Comparison of ENCODE assay signal across 35 cellular contexts in the genomic region with DNA sequence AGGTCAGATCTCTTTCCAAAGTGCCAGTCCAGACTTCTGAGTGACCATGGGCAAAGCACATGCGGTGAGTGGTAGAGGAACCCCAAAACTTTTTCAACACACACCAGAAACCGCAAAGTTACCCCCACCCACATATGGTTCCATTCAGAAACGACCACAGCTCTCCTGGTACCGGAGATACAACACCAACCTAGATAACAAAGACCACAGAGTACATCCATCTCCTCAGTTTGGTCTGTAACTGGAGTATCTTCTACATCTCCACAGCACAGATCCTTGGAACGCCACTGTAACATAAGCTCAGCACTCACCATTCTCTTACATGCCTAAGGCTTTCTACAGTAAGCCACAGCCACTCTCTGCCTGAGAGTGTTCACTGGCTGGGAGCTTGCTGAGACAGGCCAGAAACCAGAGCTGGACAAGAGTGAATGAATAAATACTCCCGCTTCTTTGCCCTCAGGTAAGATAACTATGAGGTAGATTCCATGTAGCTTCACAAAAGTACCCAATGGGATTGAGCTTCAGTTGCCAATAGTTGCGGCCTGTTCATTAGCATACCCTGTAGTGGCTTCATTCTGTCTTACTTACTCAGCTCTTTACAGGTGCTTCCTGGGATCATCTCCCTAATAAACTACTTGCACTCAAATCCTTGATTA.
A peak's percentile ranks its signal among the peaks of the same experiment; 100 is the strongest.
DNase-seq lines count a peak whose midpoint lies in the region; ATAC-seq, FAIRE-seq and TF ChIP-seq lines count a peak whose summit lies in the region.
"Had no signal": no experiment of that assay in that cellular context is flagged by ENCODE, and none has a peak within 500 bp of the region (broad histone marks: within the 10 kb centered on the region; RNA-seq: fewer than 3 reads in every experiment).

No MANE protein-coding gene starts in this region.

- H2BK15ac ChIP-seq in H1 (ENCODE audit: low read length) = no peak overlapping the region

- FAIRE-seq in H1 (lab: Jason Lieb, UNC) = peak; percentile 79
- FAIRE-seq: islet of Langerhans had no signal

- TF ChIP-seq RAD21 in H1 (IDR thresholded peaks at IDR 0.05 in 1 of 2, conservative IDR thresholded peaks at IDR 0.05 in 1 of 2; ENCODE audit: low read depth in 2 of 2, low read length in 2 of 2) = no peak

- intact Hi-C loops in lower lobe of right lung (cut with DNase I) = no loop called here
- intact Hi-C loops in activated CD4-positive, alpha-beta T cell treated with anti-CD3 and anti-CD28 coated beads for 36 hours (cut with DNase I, micrococcal nuclease) = loop anchor here in 1 of 2 experiments (5.0 kb wide), 2 partner anchors 43 to 88 kb away; no protein-coding TSS in a partner anchor

- H2BK20ac ChIP-seq in H1 (ENCODE audit: low read length) = no peak overlapping the region

- no peak overlapping the region for H4K8ac ChIP-seq in H1 (ENCODE audit: extremely low read depth, insufficient read depth, low read length)

- H3K14ac ChIP-seq in H1 (ENCODE audit: insufficient read length) = no peak overlapping the region

- H3K79me2 ChIP-seq in GM23338 (replicated peaks; ENCODE audit: insufficient read depth) = no peaks in the 10 kb centered on the region
- no peaks in the 10 kb centered on the region; a peak in 1 of 4 replicates for H3K79me2 ChIP-seq in H1 (ENCODE audit: control insufficient read depth in 1 of 2, insufficient read depth in 2 of 2, low read length in 2 of 2)

- no peaks in the 10 kb centered on the region for H3K23me2 ChIP-seq in H1 (ENCODE audit: low read depth, low read length)

- peak; percentile 53 for ATAC-seq in GM23338
- peak; percentile 70 for ATAC-seq in RWPE2 (ENCODE audit: low read depth)
- no peak for ATAC-seq in lower lobe of right lung
- no peak for ATAC-seq in activated CD4-positive, alpha-beta T cell treated with anti-CD3 and anti-CD28 coated beads for 36 hours
- ATAC-seq: naive thymus-derived CD4-positive, alpha-beta T cell; SK-N-SH treated with all-trans-retinoic acid at 6 μM for 48 hours had no signal

- H3K36me3 ChIP-seq in GM23338 (ENCODE audit: insufficient read depth) (no peaks in the 10 kb centered on the region), RWPE2 (ENCODE audit: low read depth) (no peaks in the 10 kb centered on the region), H1 (ENCODE audit: control insufficient read depth in 2 of 4, insufficient read depth in 4 of 4, low read length in 3 of 4) (no peaks in the 10 kb centered on the region), lower lobe of right lung (no peaks in the 10 kb centered on the region)
- H3K36me3 ChIP-seq: colonic mucosa, MG63, thyroid gland, vagina, WERI-Rb-1 had no signal

- no peak overlapping the region for H4K5ac ChIP-seq in H1 (ENCODE audit: insufficient read length, low read depth, low read length)

- no peaks in the 10 kb centered on the region for H3K27me3 ChIP-seq in GM23338 (ENCODE audit: insufficient read depth)
- no peaks in the 10 kb centered on the region for H3K27me3 ChIP-seq in RWPE2 (ENCODE audit: insufficient read depth, poor library complexity, severe bottlenecking)
- H3K27me3 ChIP-seq in H1 (replicated peaks in 1 of 4; ENCODE audit: control insufficient read depth in 3 of 4, extremely low read depth in 1 of 4, insufficient read depth in 3 of 4, low read length in 3 of 4) = no peaks in the 10 kb centered on the region
- H3K27me3 ChIP-seq in lower lobe of right lung (ENCODE audit: low read depth) = no peaks in the 10 kb centered on the region
- H3K27me3 ChIP-seq: colonic mucosa, MG63, thyroid gland, vagina had no signal

- H3F3A ChIP-seq in GM23338 (replicated peaks; ENCODE audit: low read depth) = no peaks in the 10 kb centered on the region

- no peak overlapping the region for H3K56ac ChIP-seq in H1 (replicated peaks; ENCODE audit: insufficient read length, low read depth, low read length)

- no peak for TF ChIP-seq POLR2A in H1 (IDR thresholded peaks at IDR 0.05; ENCODE audit: control extremely low read depth in 1 of 2, low read depth in 2 of 2, low read length in 2 of 2)

- no peak overlapping the region; the same call in 1 of the 2 replicates for H2AK5ac ChIP-seq in H1 (ENCODE audit: low read depth, low read length)

- no peaks in the 10 kb centered on the region for H3K27me3 Mint-ChIP-seq in GM23338 (ENCODE audit: insufficient read depth, low read depth, poor library complexity)
- H3K27me3 Mint-ChIP-seq in activated CD4-positive, alpha-beta T cell treated with anti-CD3 and anti-CD28 coated beads for 36 hours = no peaks in the 10 kb centered on the region
- H3K27me3 Mint-ChIP-seq: activated CD4-positive, alpha-beta T cell treated with anti-CD3 and anti-CD28 coated beads, Interleukin-2, amount 10 ng/mL, durations not matched to agents 24 days and 14 days; activated naive CD8-positive, alpha-beta T cell; naive thymus-derived CD4-positive, alpha-beta T cell; progenitor cell of endocrine pancreas had no signal

- 87% methylated on average over 7 of the region's 7 CpGs; no CpG with 5 or more reads in 1 of the 2 experiments for WGBS in H1 (ENCODE audit: extremely low coverage in 1 of 2, insufficient coverage in 1 of 2, insufficient read length in 1 of 2, insufficient replicate concordance in 2 of 2, low coverage in 1 of 2, low lambda C conversion rate in 2 of 2, missing lambda C conversion rate in 1 of 2), 2 experiments

- no peak overlapping the region for H3K4me2 ChIP-seq in GM23338
- no peak overlapping the region for H3K4me2 ChIP-seq in H1 (ENCODE audit: insufficient read depth in 1 of 2, low read depth in 2 of 2, low read length in 2 of 2)
- H3K4me2 ChIP-seq: PC-9 had no signal

- DNase-seq in GM23338 (ENCODE audit: low spot score) (peak; percentile 29), RWPE2 (ENCODE audit: low spot score) (no peak), H1 (ENCODE audit: low read depth in 1 of 2, low spot score in 2 of 2) (no peak), myocyte (ENCODE audit: low read depth) (peak; percentile 27), lower lobe of right lung (no peak)
- no peak for DNase-seq in activated effector memory CD4-positive, alpha-beta T cell treated with anti-CD3 and anti-CD28 coated beads, Interleukin-2, amount 50 U/mL, for 16 hours
- DNase-seq in activated CD4-positive, alpha-beta T cell treated with anti-CD3 and anti-CD28 coated beads for 36 hours = no peak
- DNase-seq: activated CD4-positive, alpha-beta T cell treated with anti-CD3 and anti-CD28 coated beads, Interleukin-2, amount 10 ng/mL, durations not matched to agents 24 days and 14 days; aorta; C1 segment of cervical spinal cord; Calu3; colonic mucosa; DMS79 treated with DMSO at 0.1 percent for 48 hours; effector CD4-positive, alpha-beta T cell; glutamatergic neuron; HFFc6; KG1; MG63; naive thymus-derived CD4-positive, alpha-beta T cell; NCI-H1105 treated with DMSO at 0.1 percent for 48 hours; NCI-H1930; NCI-H526; NK-92 treated with Interleukin-12 subunit alpha and Interleukin-12 subunit beta, amount 100 ng/mL, for 24 hours; PC-9; Right ventricle myocardium superior; stimulated activated CD4-positive, alpha-beta T cell treated with anti-CD3 and anti-CD28 coated beads, Interleukin-4, amount 100 ng/mL, for 24 hours; T-helper 2 cell; thyroid gland; WERI-Rb-1 had no signal

- no peak for TF ChIP-seq EP300 in H1 (IDR thresholded peaks at IDR 0.05; ENCODE audit: borderline replicate concordance in 1 of 2, low read depth in 2 of 2, low read length in 2 of 2)

- peak overlapping the region; percentile 23; the same call in 1 of the 2 replicates for H2BK12ac ChIP-seq in H1 (ENCODE audit: low read depth, low read length)

- no peak overlapping the region for H3K9ac ChIP-seq in H1 (replicated peaks in 1 of 4; ENCODE audit: extremely low read depth in 1 of 4, low read depth in 3 of 4, low read length in 3 of 4)

- H4K91ac ChIP-seq in H1 (replicated peaks; ENCODE audit: insufficient read length, low read length) = peak overlapping the region; percentile 25

- CTCF ChIA-PET in H1 (lab: Charles Lee; ENCODE audit: partially characterized antibody) = interaction anchor here (0.6 to 1.0 kb wide), 2 partner anchors 8 to 9 kb away, joined by 3 to 4 read pairs; no protein-coding TSS in a partner anchor
- CTCF ChIA-PET in activated CD4-positive, alpha-beta T cell treated with anti-CD3 and anti-CD28 coated beads for 36 hours (lab: Charles Lee) = interaction anchor here (0.6 to 1.1 kb wide), 2 partner anchors 55 to 589 kb away, joined by 3 read pairs; no protein-coding TSS in a partner anchor

- H3K4ac ChIP-seq in H1 (replicated peaks; ENCODE audit: insufficient read length, low read depth, low read length) = no peak overlapping the region

- H4K20me1 ChIP-seq in GM23338 (replicated peaks; ENCODE audit: insufficient read depth) = no peaks in the 10 kb centered on the region
- H4K20me1 ChIP-seq in H1 (replicated peaks in 1 of 2; ENCODE audit: control insufficient read depth in 1 of 2, insufficient read depth in 2 of 2, low read length in 2 of 2) = no peaks in the 10 kb centered on the region

- no peaks in the 10 kb centered on the region for H3K9me3 Mint-ChIP-seq in GM23338
- peaks cover 3% of the 10 kb centered on the region for H3K9me3 Mint-ChIP-seq in activated CD4-positive, alpha-beta T cell treated with anti-CD3 and anti-CD28 coated beads for 36 hours (ENCODE audit: low read depth)
- H3K9me3 Mint-ChIP-seq: activated CD4-positive, alpha-beta T cell treated with anti-CD3 and anti-CD28 coated beads, Interleukin-2, amount 10 ng/mL, durations not matched to agents 24 days and 14 days; HFFc6 had no signal

- H2BK120ac ChIP-seq in H1 (replicated peaks; ENCODE audit: low read depth, low read length) = no peak overlapping the region

- H3K27ac ChIP-seq in GM23338 (ENCODE audit: low read depth) (no peak overlapping the region), RWPE2 (ENCODE audit: poor library complexity, severe bottlenecking) (no peak overlapping the region), H1 (ENCODE audit: low read depth, low read length) (no peak overlapping the region), lower lobe of right lung (no peak overlapping the region)
- H3K27ac ChIP-seq: colonic mucosa, PC-9, thyroid gland, vagina, WERI-Rb-1 had no signal

- H3K23ac ChIP-seq in H1 (ENCODE audit: insufficient read length) = no peak overlapping the region

- H3K27ac Mint-ChIP-seq in GM23338 = peak overlapping the region; percentile 16; the same call in 1 of the 2 replicates
- no peak overlapping the region for H3K27ac Mint-ChIP-seq in activated CD4-positive, alpha-beta T cell treated with anti-CD3 and anti-CD28 coated beads for 36 hours
- H3K27ac Mint-ChIP-seq: activated CD4-positive, alpha-beta T cell treated with anti-CD3 and anti-CD28 coated beads, Interleukin-2, amount 10 ng/mL, durations not matched to agents 24 days and 14 days; activated naive CD8-positive, alpha-beta T cell; HFFc6; mesothelial cell of epicardium; naive thymus-derived CD4-positive, alpha-beta T cell; progenitor cell of endocrine pancreas had no signal

- no peak overlapping the region for H3K4me3 ChIP-seq in GM23338
- no peak overlapping the region for H3K4me3 ChIP-seq in RWPE2 (ENCODE audit: severe bottlenecking)
- no peak overlapping the region for H3K4me3 ChIP-seq in H1 (ENCODE audit: extremely low read depth in 1 of 4, insufficient read depth in 2 of 4, low read depth in 3 of 4, low read length in 4 of 4)
- no peak overlapping the region for H3K4me3 ChIP-seq in lower lobe of right lung
- H3K4me3 ChIP-seq: colonic mucosa, MG63, PC-9, thyroid gland, vagina had no signal

- no peak overlapping the region for H2AFZ ChIP-seq in GM23338
- H2AFZ ChIP-seq in H1 (ENCODE audit: low read length) = no peak overlapping the region
- H2AFZ ChIP-seq: PC-9 had no signal

- no peak for TF ChIP-seq CTCF in GM23338 (conservative IDR thresholded peaks at IDR 0.05; ENCODE audit: low read depth in 2 of 2)
- no peak for TF ChIP-seq CTCF in RWPE2 (IDR thresholded peaks at IDR 0.05; ENCODE audit: poor library complexity, severe bottlenecking)
- no peak for TF ChIP-seq CTCF in H1 (IDR thresholded peaks at IDR 0.05; ENCODE audit: control extremely low read depth in 1 of 3, insufficient read depth in 1 of 3, low read depth in 1 of 3, low read length in 3 of 3)
- TF ChIP-seq CTCF in lower lobe of right lung (IDR thresholded peaks at IDR 0.05) = no peak

- H3K36me3 Mint-ChIP-seq in GM23338 (ENCODE audit: low read depth) = no peaks in the 10 kb centered on the region; the same call in 2 of the 3 replicates
- H3K36me3 Mint-ChIP-seq in activated CD4-positive, alpha-beta T cell treated with anti-CD3 and anti-CD28 coated beads for 36 hours (ENCODE audit: low read depth) = peaks cover 5% of the 10 kb centered on the region
- H3K36me3 Mint-ChIP-seq: mesothelial cell of epicardium had no signal

- H3K4me1 ChIP-seq in GM23338 (ENCODE audit: insufficient read depth) = peaks cover 15% of the 10 kb centered on the region
- peaks cover 3% of the 10 kb centered on the region for H3K4me1 ChIP-seq in RWPE2 (ENCODE audit: insufficient read depth, poor library complexity, severe bottlenecking)
- H3K4me1 ChIP-seq in H1 (replicated peaks in 1 of 4; ENCODE audit: control insufficient read depth in 3 of 4, insufficient read depth in 4 of 4, low read length in 3 of 4) = peaks cover 4 to 10% (median 5%) of the 10 kb centered on the region in 4 experiments; a peak in 5 of 7 replicates
- H3K4me1 ChIP-seq in lower lobe of right lung = no peaks in the 10 kb centered on the region
- H3K4me1 ChIP-seq: colonic mucosa, vagina had no signal

- H3K9me3 ChIP-seq in RWPE2 (ENCODE audit: severe bottlenecking) (no peaks in the 10 kb centered on the region), H1 (ENCODE audit: insufficient read depth in 2 of 2, low read depth in 1 of 2, low read length in 1 of 2) (no peaks in the 10 kb centered on the region), lower lobe of right lung (no peaks in the 10 kb centered on the region)
- H3K9me3 ChIP-seq: colonic mucosa, MG63, thyroid gland, vagina had no signal

- no peak overlapping the region for H2BK5ac ChIP-seq in H1 (ENCODE audit: low read depth, low read length)

- no peaks in the 10 kb centered on the region for H3K79me1 ChIP-seq in H1 (ENCODE audit: low read depth, low read length)

- no peak overlapping the region; the same call in 1 of the 2 replicates for H3K18ac ChIP-seq in H1 (ENCODE audit: extremely low read depth, low read length)

- POLR2A ChIA-PET in H1 (lab: Charles Lee; ENCODE audit: partially characterized antibody) = interaction anchor here (0.6 kb wide), 2 partner anchors 11 to 308 kb away, joined by 3 read pairs; no protein-coding TSS in a partner anchor
- POLR2A ChIA-PET in activated CD4-positive, alpha-beta T cell treated with anti-CD3 and anti-CD28 coated beads for 36 hours (lab: Charles Lee) = no interaction called here

- H3K4me3 Mint-ChIP-seq in GM23338 = no peak overlapping the region
- no peak overlapping the region for H3K4me3 Mint-ChIP-seq in activated CD4-positive, alpha-beta T cell treated with anti-CD3 and anti-CD28 coated beads for 36 hours
- H3K4me3 Mint-ChIP-seq: activated CD4-positive, alpha-beta T cell treated with anti-CD3 and anti-CD28 coated beads, Interleukin-2, amount 10 ng/mL, durations not matched to agents 24 days and 14 days; activated naive CD8-positive, alpha-beta T cell; HFFc6; mesothelial cell of epicardium; naive thymus-derived CD4-positive, alpha-beta T cell had no signal

- no peaks in the 10 kb centered on the region for H3K9me2 ChIP-seq in GM23338 (ENCODE audit: insufficient read depth)

- H3K4me1 Mint-ChIP-seq in GM23338 = peaks cover 31% of the 10 kb centered on the region
- peaks cover 4% of the 10 kb centered on the region for H3K4me1 Mint-ChIP-seq in activated CD4-positive, alpha-beta T cell treated with anti-CD3 and anti-CD28 coated beads for 36 hours

Comparison
In these comparisons a context has a peak if more than half of its experiments do, and no peak if none do; other contexts are left out.
1. ATAC-seq: peak in GM23338 (single experiment) and RWPE2 (single experiment); none in lower lobe of right lung (0 of 2) and activated CD4-positive, alpha-beta T cell treated with anti-CD3 and anti-CD28 coated beads for 36 hours (single experiment).
2. DNase-seq: peak in GM23338 (single experiment) and myocyte (single experiment); none in RWPE2 (single experiment), H1 (0 of 2), activated effector memory CD4-positive, alpha-beta T cell treated with anti-CD3 and anti-CD28 coated beads, Interleukin-2, amount 50 U/mL, for 16 hours (single experiment), lower lobe of right lung (single experiment) and activated CD4-positive, alpha-beta T cell treated with anti-CD3 and anti-CD28 coated beads for 36 hours (single experiment).